ENCODE assay signal across 8 cellular contexts in the genomic region with DNA sequence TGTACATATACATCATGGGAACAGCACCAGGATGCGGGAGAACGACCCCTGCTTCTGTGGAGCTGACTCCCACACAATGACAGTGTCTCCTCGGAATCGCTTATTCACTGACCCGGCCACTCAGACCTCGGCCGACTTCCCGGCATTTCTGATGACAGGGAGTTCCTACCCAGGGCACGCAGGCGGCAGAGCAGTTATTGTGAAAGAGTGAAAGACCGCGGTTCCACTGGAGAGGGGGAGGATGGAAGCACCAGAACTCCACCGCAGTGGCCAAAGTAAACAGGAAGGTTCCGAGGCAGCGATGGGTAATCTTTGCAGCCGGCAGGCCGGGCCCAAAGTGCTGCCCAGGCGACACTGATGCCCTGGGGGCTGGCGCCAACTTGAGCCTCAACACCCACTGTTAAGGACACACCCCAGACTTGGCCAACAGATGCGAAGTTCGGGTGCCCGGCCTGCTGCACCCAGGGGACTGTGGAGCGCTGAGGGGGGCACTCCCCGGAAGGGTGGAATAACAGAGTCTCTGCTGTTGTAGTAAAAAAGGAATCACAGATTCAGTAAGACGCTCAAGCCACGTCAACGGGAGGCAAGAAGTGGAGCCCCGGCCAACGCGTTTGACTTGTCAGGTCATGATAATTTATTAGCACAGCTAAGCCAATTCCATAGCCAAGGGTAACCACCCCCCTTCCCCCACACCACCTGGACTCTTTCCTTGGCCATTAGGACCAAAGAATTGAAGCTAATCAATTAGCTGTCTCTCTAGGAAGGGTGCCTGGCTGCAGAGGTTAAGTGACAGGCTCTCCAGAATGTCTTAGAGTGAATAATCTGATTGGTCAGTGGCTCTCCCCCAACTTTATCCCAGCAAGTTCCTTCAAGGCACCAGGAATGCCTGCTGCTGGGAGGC. TPM values are rescaled to one million over a fixed set of nuclear protein-coding genes. Genes with fewer than 3 reads are reported as not detected.
DNase-seq lines count a peak whose midpoint lies in the region; ATAC-seq and TF ChIP-seq lines count a peak whose summit lies in the region.

No MANE protein-coding gene starts in this region.

- peak overlapping the region; percentile 94 to 96 for H3K27ac ChIP-seq in liver (ENCODE audit: low read depth in 1 of 2, low read length in 2 of 2)
- H3K27ac ChIP-seq in suprapubic skin, result peak overlapping the region; percentile 90

- H3K36me3 ChIP-seq in liver (ENCODE audit: control insufficient read depth in 4 of 4, insufficient read depth in 3 of 4, low read depth in 1 of 4, low read length in 3 of 4), result peaks cover 0 to 4% (median 2%) of the 10 kb centered on the region in 4 donors
- H3K36me3 ChIP-seq in suprapubic skin, result peaks cover 16% of the 10 kb centered on the region

- peak; percentile 23 for TF ChIP-seq EP300 in suprapubic skin (IDR thresholded peaks at IDR 0.05)

- DNase-seq in C1 segment of cervical spinal cord (lab: John Stamatoyannopoulos, UW) (peak in 13 of 14 donors; percentile 17 to 87 (median 56)), NCI-H446 (lab: John Stamatoyannopoulos, UW) (peak; percentile 48 to 80), choroid plexus epithelial cell (ENCODE audit: low read depth) (peak; percentile 82), suprapubic skin (ENCODE audit: low spot score in 2 of 2) (peak; percentile 94 to 95), T-helper 2 cell (no peak)

- no peaks in the 10 kb centered on the region for H3K27me3 ChIP-seq in liver (ENCODE audit: control insufficient read depth in 4 of 4, insufficient read depth in 4 of 4, low read length in 3 of 4)
- H3K27me3 ChIP-seq in suprapubic skin, result no peaks in the 10 kb centered on the region

- 15% methylated on average over 30 of the region's 30 CpGs for WGBS in liver
- WGBS in suprapubic skin, result 16% methylated on average over 27 of the region's 30 CpGs

- TF ChIP-seq POLR2A in suprapubic skin (IDR thresholded peaks at IDR 0.05), result no peak

- TF ChIP-seq CTCF in choroid plexus epithelial cell (conservative IDR thresholded peaks at IDR 0.05; ENCODE audit: low read depth, low read length), result no peak
- no peak for TF ChIP-seq CTCF in liver (IDR thresholded peaks at IDR 0.05; ENCODE audit: low read depth, low read length, missing input control)
- no peak for TF ChIP-seq CTCF in suprapubic skin (IDR thresholded peaks at IDR 0.05)

- H3K9me3 ChIP-seq in liver (ENCODE audit: control insufficient read depth in 4 of 4, low read length in 3 of 4) (no peaks in the 10 kb centered on the region), suprapubic skin (no peaks in the 10 kb centered on the region)

- ATAC-seq in GM18520 (IDR thresholded peaks at IDR 0.05; ENCODE audit: unreplicated experiment) (no peak), GM21723 (IDR thresholded peaks at IDR 0.05; ENCODE audit: unreplicated experiment) (no peak)

- H3K4me1 ChIP-seq in liver (ENCODE audit: control insufficient read depth in 4 of 4, insufficient read depth in 4 of 4, low read length in 3 of 4), result peaks cover 65 to 97% (median 87%) of the 10 kb centered on the region in 4 donors
- peaks cover 95% of the 10 kb centered on the region for H3K4me1 ChIP-seq in suprapubic skin

- peak; percentile 36 to 46 for TF ChIP-seq RAD21 in liver (IDR thresholded peaks at IDR 0.05)

- H3K4me3 ChIP-seq in choroid plexus epithelial cell (ENCODE audit: low read depth, low read length) (peak overlapping the region; percentile 28), liver (ENCODE audit: low read depth in 1 of 3, low read length in 3 of 3) (peak overlapping the region in 2 of 3 donors; percentile 23 to 32), suprapubic skin (peak overlapping the region; percentile 14)

- H3K9ac ChIP-seq in liver (ENCODE audit: low read depth in 1 of 2, low read length in 2 of 2), result peak overlapping the region; percentile 46 to 67

TF ChIP-seq in liver, 16 proteins besides CTCF, POLR2A, EP300 and RAD21:
- TF ChIP-seq HNF4A (conservative IDR thresholded peaks at IDR 0.05) (peak; percentile 80 to 90), HNF4G (IDR thresholded peaks at IDR 0.05) (peak; percentile 65), JUND (IDR thresholded peaks at IDR 0.05) (peak; percentile 75 to 84), FOXA1 (IDR thresholded peaks at IDR 0.05) (peak; percentile 89), EGR1 (IDR thresholded peaks at IDR 0.05; ENCODE audit: low read depth in 2 of 2) (peak; percentile 88 to 95), YY1 (IDR thresholded peaks at IDR 0.05) (peak; percentile 91), SP1 (IDR thresholded peaks at IDR 0.05) (peak; percentile 95), GABPA (IDR thresholded peaks at IDR 0.05 in 1 of 2, conservative IDR thresholded peaks at IDR 0.05 in 1 of 2) (peak in 1 of 2 donors; percentile 63), TAF1 (conservative IDR thresholded peaks at IDR 0.05) (no peak), RXRA (IDR thresholded peaks at IDR 0.05) (peak; percentile 93 to 97), FOXA2 (IDR thresholded peaks at IDR 0.05) (peak; percentile 96), NR2F2 (IDR thresholded peaks at IDR 0.05) (peak; percentile 77)
- TF ChIP-seq, protein P1, sequence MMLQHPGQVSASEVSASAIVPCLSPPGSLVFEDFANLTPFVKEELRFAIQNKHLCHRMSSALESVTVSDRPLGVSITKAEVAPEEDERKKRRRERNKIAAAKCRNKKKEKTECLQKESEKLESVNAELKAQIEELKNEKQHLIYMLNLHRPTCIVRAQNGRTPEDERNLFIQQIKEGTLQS (IDR thresholded peaks at IDR 0.05), result peak; percentile 75
- TF ChIP-seq, protein P2, sequence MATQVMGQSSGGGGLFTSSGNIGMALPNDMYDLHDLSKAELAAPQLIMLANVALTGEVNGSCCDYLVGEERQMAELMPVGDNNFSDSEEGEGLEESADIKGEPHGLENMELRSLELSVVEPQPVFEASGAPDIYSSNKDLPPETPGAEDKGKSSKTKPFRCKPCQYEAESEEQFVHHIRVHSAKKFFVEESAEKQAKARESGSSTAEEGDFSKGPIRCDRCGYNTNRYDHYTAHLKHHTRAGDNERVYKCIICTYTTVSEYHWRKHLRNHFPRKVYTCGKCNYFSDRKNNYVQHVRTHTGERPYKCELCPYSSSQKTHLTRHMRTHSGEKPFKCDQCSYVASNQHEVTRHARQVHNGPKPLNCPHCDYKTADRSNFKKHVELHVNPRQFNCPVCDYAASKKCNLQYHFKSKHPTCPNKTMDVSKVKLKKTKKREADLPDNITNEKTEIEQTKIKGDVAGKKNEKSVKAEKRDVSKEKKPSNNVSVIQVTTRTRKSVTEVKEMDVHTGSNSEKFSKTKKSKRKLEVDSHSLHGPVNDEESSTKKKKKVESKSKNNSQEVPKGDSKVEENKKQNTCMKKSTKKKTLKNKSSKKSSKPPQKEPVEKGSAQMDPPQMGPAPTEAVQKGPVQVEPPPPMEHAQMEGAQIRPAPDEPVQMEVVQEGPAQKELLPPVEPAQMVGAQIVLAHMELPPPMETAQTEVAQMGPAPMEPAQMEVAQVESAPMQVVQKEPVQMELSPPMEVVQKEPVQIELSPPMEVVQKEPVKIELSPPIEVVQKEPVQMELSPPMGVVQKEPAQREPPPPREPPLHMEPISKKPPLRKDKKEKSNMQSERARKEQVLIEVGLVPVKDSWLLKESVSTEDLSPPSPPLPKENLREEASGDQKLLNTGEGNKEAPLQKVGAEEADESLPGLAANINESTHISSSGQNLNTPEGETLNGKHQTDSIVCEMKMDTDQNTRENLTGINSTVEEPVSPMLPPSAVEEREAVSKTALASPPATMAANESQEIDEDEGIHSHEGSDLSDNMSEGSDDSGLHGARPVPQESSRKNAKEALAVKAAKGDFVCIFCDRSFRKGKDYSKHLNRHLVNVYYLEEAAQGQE (IDR thresholded peaks at IDR 0.05), result peak; percentile 67
- TF ChIP-seq, protein P3, sequence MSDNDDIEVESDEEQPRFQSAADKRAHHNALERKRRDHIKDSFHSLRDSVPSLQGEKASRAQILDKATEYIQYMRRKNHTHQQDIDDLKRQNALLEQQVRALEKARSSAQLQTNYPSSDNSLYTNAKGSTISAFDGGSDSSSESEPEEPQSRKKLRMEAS (IDR thresholded peaks at IDR 0.05), result peak; percentile 100
- TF ChIP-seq, protein P4, sequence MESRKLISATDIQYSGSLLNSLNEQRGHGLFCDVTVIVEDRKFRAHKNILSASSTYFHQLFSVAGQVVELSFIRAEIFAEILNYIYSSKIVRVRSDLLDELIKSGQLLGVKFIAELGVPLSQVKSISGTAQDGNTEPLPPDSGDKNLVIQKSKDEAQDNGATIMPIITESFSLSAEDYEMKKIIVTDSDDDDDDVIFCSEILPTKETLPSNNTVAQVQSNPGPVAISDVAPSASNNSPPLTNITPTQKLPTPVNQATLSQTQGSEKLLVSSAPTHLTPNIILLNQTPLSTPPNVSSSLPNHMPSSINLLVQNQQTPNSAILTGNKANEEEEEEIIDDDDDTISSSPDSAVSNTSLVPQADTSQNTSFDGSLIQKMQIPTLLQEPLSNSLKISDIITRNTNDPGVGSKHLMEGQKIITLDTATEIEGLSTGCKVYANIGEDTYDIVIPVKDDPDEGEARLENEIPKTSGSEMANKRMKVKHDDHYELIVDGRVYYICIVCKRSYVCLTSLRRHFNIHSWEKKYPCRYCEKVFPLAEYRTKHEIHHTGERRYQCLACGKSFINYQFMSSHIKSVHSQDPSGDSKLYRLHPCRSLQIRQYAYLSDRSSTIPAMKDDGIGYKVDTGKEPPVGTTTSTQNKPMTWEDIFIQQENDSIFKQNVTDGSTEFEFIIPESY (IDR thresholded peaks at IDR 0.05), result peak; percentile 90

RNA-seq across cellular contexts. Expression of a gene that starts 5.8 kb away (rescaled TPM):
- total RNA-seq in liver (1 to 10 TPM; 2.1 to 6.9 TPM), suprapubic skin (10 to 100 TPM; 16.0 to 29.0 (median 22.7) TPM)
- 10 to 100 TPM in 1 of 2 donors, 1 to 10 TPM in 1; 7.7 to 15.6 TPM for polyA plus RNA-seq in liver

RNA-seq across cellular contexts. Expression of a gene that starts 59.5 kb away (rescaled TPM):
- total RNA-seq in liver (not detected), suprapubic skin (10 to 100 TPM; 22.2 to 81.4 (median 51.8) TPM)
- polyA plus RNA-seq in liver, result under 1 TPM in 1 of 2 donors, not detected in 1; 0.07 TPM

Comparison
In these comparisons a context has a peak if more than half of its experiments do, and no peak if none do; other contexts are left out.
1. DNase-seq: peak in C1 segment of cervical spinal cord (13 of 14), NCI-H446 (2 of 2), choroid plexus epithelial cell (single experiment) and suprapubic skin (2 of 2); none in T-helper 2 cell (0 of 5).
2. RNA of a gene that starts 59.5 kb away (total RNA-seq): 22.2 to 81.4 TPM in suprapubic skin; not detected in liver; every median in the first group is over 10 times any median in the second.
3. Peak in every context shown above with its lines, with median percentiles within 50 percentile points of each other: H3K4me3 ChIP-seq.